In the genomic region with DNA sequence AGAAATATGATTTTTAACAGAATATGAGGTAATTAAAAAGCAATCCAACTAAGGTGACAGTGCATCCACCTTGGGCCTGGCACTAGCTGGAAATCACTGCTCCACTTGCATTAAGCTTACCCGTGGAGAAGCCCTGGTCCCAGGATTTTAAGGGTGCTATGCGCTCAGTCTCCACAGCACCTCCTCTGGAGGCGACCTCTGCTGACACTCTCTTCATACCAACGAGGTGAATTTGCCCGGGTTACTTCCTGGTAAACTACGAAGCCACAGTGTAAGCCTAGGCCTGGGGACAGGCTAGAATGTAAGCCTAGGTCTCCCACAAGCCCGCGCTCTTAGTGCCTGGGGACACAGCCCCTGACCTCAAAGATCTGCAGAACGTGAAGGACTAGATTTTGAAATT, we compare ENCODE assay signal across 15 cellular contexts. TPM values are rescaled to one million over a fixed set of nuclear protein-coding genes. Genes with fewer than 3 reads are reported as not detected.
DNase-seq lines count a peak whose midpoint lies in the region; ATAC-seq and TF ChIP-seq lines count a peak whose summit lies in the region.
"Had no signal": no experiment of that assay in that cellular context is flagged by ENCODE, and none has a peak within 500 bp of the region (broad histone marks: within the 10 kb centered on the region; RNA-seq: fewer than 3 reads in every experiment).

No MANE protein-coding gene starts in this region.

- in situ Hi-C loops in KBM-7 (cut with MboI; ENCODE audit: low pct_unique_long_range_greater_than_20kb, low sequenced_read_pairs): no loop called here

- peak; percentile 25 for TF ChIP-seq CTCF in fibroblast of mammary gland (conservative IDR thresholded peaks at IDR 0.05; ENCODE audit: control insufficient read depth, insufficient read depth, low read depth, low read length)

- DNase-seq in Ammon's horn (ENCODE audit: low spot score) (peak; percentile 48), KBM-7 (peak; percentile 36), fibroblast of mammary gland (ENCODE audit: low read depth) (peak; percentile 34), mucosa of gallbladder (ENCODE audit: low spot score) (peak; percentile 28), NCI-H446 (lab: John Stamatoyannopoulos, UW) (no peak), NCI-H146 (lab: John Stamatoyannopoulos, UW) (no peak), NCI-H1694 (lab: John Stamatoyannopoulos, UW) (no peak)
- DNase-seq: activated CD8-positive, alpha-beta memory T cell treated with anti-CD3 and anti-CD28 coated beads, Interleukin-2, amount 50 U/mL, for 4 hours; GDM1; NCI-H524 treated with DMSO at 0.1 percent for 48 hours; pancreas; stimulated activated CD4-positive, alpha-beta T cell treated with anti-CD3 and anti-CD28 coated beads, Interleukin-2, amount 100 ng/mL, for 24 hours had no signal

- no peak for ATAC-seq in GM19467 (IDR thresholded peaks at IDR 0.05; ENCODE audit: unreplicated experiment)
- ATAC-seq: pancreas; stimulated activated effector memory CD8-positive, alpha-beta T cell treated with anti-CD3 and anti-CD28 coated beads, Interleukin-12 subunit alpha, Interleukin-12 subunit beta, amount 100 ng/mL, for 72 hours had no signal

- peak overlapping the region; percentile 11 for H3K4me3 ChIP-seq in fibroblast of mammary gland (ENCODE audit: control insufficient read depth, low read depth, low read length)
- H3K4me3 ChIP-seq: lung, pancreas had no signal

RNA-seq across cellular contexts. Expression of a gene that starts 0.8 kb away (rescaled TPM):
- total RNA-seq in mucosa of gallbladder: 51.8 TPM

RNA-seq across cellular contexts. Expression of a gene that starts 39.8 kb away (rescaled TPM):
- 68.1 TPM for total RNA-seq in mucosa of gallbladder

Comparison
In these comparisons a context has a peak if more than half of its experiments do, and no peak if none do; other contexts are left out.
1. DNase-seq: peak in Ammon's horn (single experiment), KBM-7 (single experiment), fibroblast of mammary gland (single experiment) and mucosa of gallbladder (single experiment); none in NCI-H446 (0 of 2), NCI-H146 (single experiment) and NCI-H1694 (single experiment).